ENCODE assay signal across 1 cellular context in the genomic region with DNA sequence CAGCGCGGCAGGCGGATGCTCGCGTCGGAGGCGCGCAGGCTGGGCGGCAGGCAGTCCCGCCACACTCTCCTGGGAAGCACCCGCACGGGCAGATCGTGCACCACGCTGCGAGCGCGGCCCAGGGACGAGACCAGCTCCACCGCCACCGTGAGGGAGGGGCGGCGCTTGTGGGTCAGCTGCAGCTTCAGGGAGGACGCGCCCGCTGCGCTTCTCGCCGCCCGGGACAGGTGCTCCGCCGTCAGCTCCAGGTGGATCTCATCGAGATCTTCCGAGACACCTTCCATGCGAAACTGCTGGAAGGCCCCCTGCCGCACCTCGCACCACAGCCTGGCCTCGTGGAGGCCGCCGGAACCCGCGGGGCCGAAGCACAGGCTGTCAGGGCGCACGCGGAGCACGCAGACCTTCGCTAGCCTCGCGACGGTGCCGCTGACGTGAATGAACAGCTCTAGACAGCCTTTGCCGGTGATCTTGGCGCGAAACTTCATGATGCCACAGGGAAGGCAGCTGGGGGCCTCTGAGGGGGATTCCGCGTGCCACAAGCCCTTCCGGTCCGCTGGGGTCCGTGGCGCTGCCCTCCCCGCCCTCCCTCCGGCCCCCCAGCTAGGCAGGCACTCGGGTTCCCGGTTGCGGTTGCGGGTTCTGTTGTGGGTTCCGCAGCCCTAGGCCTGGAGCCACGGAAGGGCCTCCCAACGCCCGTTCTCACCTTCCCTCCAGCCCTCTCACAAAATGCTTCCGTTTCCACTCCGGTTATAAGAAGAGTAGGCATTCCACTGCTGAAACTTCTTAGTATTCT.
TF ChIP-seq lines count a peak whose summit lies in the region.

A gene (minus strand): TSS at position 641 of the 793 bp plus-strand sequence. CDS start 156 bp downstream, at position 485.

TF ChIP-seq in IMR-90, 13 proteins besides CTCF, POLR2A, EP300 and RAD21:
- TF ChIP-seq MXI1 (IDR thresholded peaks at IDR 0.05; ENCODE audit: borderline replicate concordance, low read depth, low read length) (no peak), NFE2L2 (IDR thresholded peaks at IDR 0.05; ENCODE audit: low read depth, low read length) (no peak), RFX5 (IDR thresholded peaks at IDR 0.05; ENCODE audit: low read depth, low read length) (no peak)
